18 cellular contexts compared by ENCODE assay signal in the genomic region with DNA sequence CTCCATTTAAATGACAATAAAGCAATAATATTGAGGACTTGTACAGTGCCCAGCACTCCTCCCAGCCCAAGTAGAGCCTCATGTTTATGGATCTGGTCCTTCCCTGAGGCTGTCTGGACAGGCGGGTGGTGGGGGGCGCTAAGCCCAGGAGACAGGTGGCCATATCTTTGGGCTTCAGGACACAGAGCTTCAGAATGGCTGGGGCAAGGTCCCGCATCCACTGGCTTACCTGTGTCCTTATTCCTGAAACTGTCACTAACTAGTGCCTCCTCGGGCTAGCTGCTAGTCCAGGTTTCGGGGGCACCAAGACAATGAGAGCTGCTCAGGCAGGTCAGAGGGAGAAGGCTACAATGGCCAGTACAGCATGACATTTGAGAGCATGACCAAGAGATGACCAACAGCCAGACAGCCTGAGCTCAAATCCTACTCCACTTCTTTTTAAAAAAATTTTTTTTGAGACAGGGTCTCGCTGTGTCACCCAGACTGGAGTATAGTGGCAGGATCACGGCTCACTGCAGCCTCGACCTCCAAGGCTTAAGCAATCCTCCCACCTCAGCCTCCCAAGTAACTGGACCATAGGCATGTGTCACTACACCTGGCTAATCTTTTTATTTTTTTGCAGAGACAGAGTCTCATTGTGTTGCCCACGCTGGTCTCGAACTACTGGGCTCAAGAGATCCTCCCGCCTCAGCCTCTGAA. TPM values are rescaled to one million over a fixed set of nuclear protein-coding genes. Genes with fewer than 3 reads are reported as not detected.
DNase-seq lines count a peak whose midpoint lies in the region; ATAC-seq and TF ChIP-seq lines count a peak whose summit lies in the region.
"Had no signal": no experiment of that assay in that cellular context is flagged by ENCODE, and none has a peak within 500 bp of the region (broad histone marks: within the 10 kb centered on the region; RNA-seq: fewer than 3 reads in every experiment).

No MANE protein-coding gene starts in this region.

- peak overlapping the region; percentile 34 for H3K27ac Mint-ChIP-seq in activated T-helper 2 cell treated with anti-CD3 and anti-CD28 coated beads, Interferon-gamma antibody, Interleukin-2, Interleukin-4, amounts not matched to agents 10 μg/mL and 5 μg/mL and 100 μg/mL, durations not matched to agents 14 hours and 24 hours and 36 hours
- H3K27ac Mint-ChIP-seq in glutamatergic neuron (ENCODE audit: unreplicated experiment), result peak overlapping the region; percentile 88
- H3K27ac Mint-ChIP-seq in stimulated activated memory B cell treated with anti-CD40 and anti-IgM and Interleukin-4, amounts not matched to agents 10 μg/mL and 1 μg/mL and 100 μg/mL, for 72 hours, result peak overlapping the region; percentile 21
- no peak overlapping the region for H3K27ac Mint-ChIP-seq in T-helper 2 cell treated with Interferon-gamma antibody and Interleukin-4, amounts not matched to agents 5 μg/mL and 100 μg/mL, for 36 hours

- no peaks in the 10 kb centered on the region for H3K9me3 Mint-ChIP-seq in activated T-helper 2 cell treated with anti-CD3 and anti-CD28 coated beads, Interferon-gamma antibody, Interleukin-2, Interleukin-4, amounts not matched to agents 10 μg/mL and 5 μg/mL and 100 μg/mL, durations not matched to agents 14 hours and 24 hours and 36 hours
- H3K9me3 Mint-ChIP-seq in glutamatergic neuron (ENCODE audit: unreplicated experiment), result peaks cover 35% of the 10 kb centered on the region
- no peaks in the 10 kb centered on the region for H3K9me3 Mint-ChIP-seq in stimulated activated memory B cell treated with anti-CD40 and anti-IgM and Interleukin-4, amounts not matched to agents 10 μg/mL and 1 μg/mL and 100 μg/mL, for 72 hours
- H3K9me3 Mint-ChIP-seq in T-helper 2 cell treated with Interferon-gamma antibody and Interleukin-4, amounts not matched to agents 5 μg/mL and 100 μg/mL, for 36 hours, result no peaks in the 10 kb centered on the region

- H3K4me1 ChIP-seq in heart right ventricle, result peaks cover 0 to 34% (median 15%) of the 10 kb centered on the region in 9 donors
- peaks cover 23% of the 10 kb centered on the region for H3K4me1 ChIP-seq in mucosa of descending colon (ENCODE audit: low read depth)
- H3K4me1 ChIP-seq: gastrocnemius medialis had no signal

- H3K9me3 ChIP-seq in heart right ventricle (no peaks in the 10 kb centered on the region), mucosa of descending colon (no peaks in the 10 kb centered on the region)
- H3K9me3 ChIP-seq: gastrocnemius medialis, tibial artery had no signal

- H3K4me3 ChIP-seq in heart right ventricle, result no peak overlapping the region
- no peak overlapping the region for H3K4me3 ChIP-seq in mucosa of descending colon
- H3K4me3 ChIP-seq: gastrocnemius medialis, tibial artery had no signal

- H3K4me3 Mint-ChIP-seq in activated T-helper 2 cell treated with anti-CD3 and anti-CD28 coated beads, Interferon-gamma antibody, Interleukin-2, Interleukin-4, amounts not matched to agents 10 μg/mL and 5 μg/mL and 100 μg/mL, durations not matched to agents 14 hours and 24 hours and 36 hours (ENCODE audit: low read depth), result no peak overlapping the region
- H3K4me3 Mint-ChIP-seq in glutamatergic neuron (ENCODE audit: unreplicated experiment), result peak overlapping the region; percentile 44
- H3K4me3 Mint-ChIP-seq in stimulated activated memory B cell treated with anti-CD40 and anti-IgM and Interleukin-4, amounts not matched to agents 10 μg/mL and 1 μg/mL and 100 μg/mL, for 72 hours, result no peak overlapping the region
- no peak overlapping the region for H3K4me3 Mint-ChIP-seq in T-helper 2 cell treated with Interferon-gamma antibody and Interleukin-4, amounts not matched to agents 5 μg/mL and 100 μg/mL, for 36 hours

- DNase-seq in left ventricle myocardium superior (peak; percentile 4), heart right ventricle (no peak), glutamatergic neuron (no peak), mucosa of descending colon (no peak), occipital lobe (lab: John Stamatoyannopoulos, UW) (no peak)
- DNase-seq in activated T-helper 2 cell treated with anti-CD3 and anti-CD28 coated beads, Interferon-gamma antibody, Interleukin-2, Interleukin-4, amounts not matched to agents 10 μg/mL and 5 μg/mL and 100 μg/mL, durations not matched to agents 14 hours and 24 hours and 36 hours (ENCODE audit: low spot score), result no peak
- no peak for DNase-seq in T-helper 2 cell treated with Interferon-gamma antibody and Interleukin-4, amounts not matched to agents 5 μg/mL and 100 μg/mL, for 36 hours (ENCODE audit: low spot score)
- DNase-seq: dermis blood vessel endothelial cell, gastrocnemius medialis, IMR-90, left colon, NCI-H82, OCI-M1, SHP77, tibial artery had no signal

- H3K4me1 Mint-ChIP-seq in activated T-helper 2 cell treated with anti-CD3 and anti-CD28 coated beads, Interferon-gamma antibody, Interleukin-2, Interleukin-4, amounts not matched to agents 10 μg/mL and 5 μg/mL and 100 μg/mL, durations not matched to agents 14 hours and 24 hours and 36 hours (ENCODE audit: low read depth), result peaks cover 46% of the 10 kb centered on the region
- H3K4me1 Mint-ChIP-seq in glutamatergic neuron (ENCODE audit: low read depth, unreplicated experiment), result peaks cover 46% of the 10 kb centered on the region
- H3K4me1 Mint-ChIP-seq in stimulated activated memory B cell treated with anti-CD40 and anti-IgM and Interleukin-4, amounts not matched to agents 10 μg/mL and 1 μg/mL and 100 μg/mL, for 72 hours, result peaks cover 32% of the 10 kb centered on the region
- peaks cover 41% of the 10 kb centered on the region for H3K4me1 Mint-ChIP-seq in T-helper 2 cell treated with Interferon-gamma antibody and Interleukin-4, amounts not matched to agents 5 μg/mL and 100 μg/mL, for 36 hours (ENCODE audit: low read depth)

- peaks cover 8% of the 10 kb centered on the region for H3K36me3 Mint-ChIP-seq in activated T-helper 2 cell treated with anti-CD3 and anti-CD28 coated beads, Interferon-gamma antibody, Interleukin-2, Interleukin-4, amounts not matched to agents 10 μg/mL and 5 μg/mL and 100 μg/mL, durations not matched to agents 14 hours and 24 hours and 36 hours (ENCODE audit: low read depth)
- H3K36me3 Mint-ChIP-seq in glutamatergic neuron (ENCODE audit: unreplicated experiment), result peaks cover 5% of the 10 kb centered on the region
- H3K36me3 Mint-ChIP-seq in stimulated activated memory B cell treated with anti-CD40 and anti-IgM and Interleukin-4, amounts not matched to agents 10 μg/mL and 1 μg/mL and 100 μg/mL, for 72 hours, result no peaks in the 10 kb centered on the region
- peaks cover 15% of the 10 kb centered on the region for H3K36me3 Mint-ChIP-seq in T-helper 2 cell treated with Interferon-gamma antibody and Interleukin-4, amounts not matched to agents 5 μg/mL and 100 μg/mL, for 36 hours (ENCODE audit: low read depth)

- H3K36me3 ChIP-seq in heart right ventricle (no peaks in the 10 kb centered on the region), mucosa of descending colon (ENCODE audit: low read depth) (no peaks in the 10 kb centered on the region)
- H3K36me3 ChIP-seq: gastrocnemius medialis, tibial artery had no signal

- ATAC-seq in left ventricle myocardium superior (no peak), heart right ventricle (no peak), mucosa of descending colon (no peak)
- no peak for ATAC-seq in stimulated activated memory B cell treated with anti-CD40 and anti-IgM and Interleukin-4, amounts not matched to agents 10 μg/mL and 1 μg/mL and 100 μg/mL, for 72 hours
- ATAC-seq: gastrocnemius medialis, left colon had no signal

- no peak overlapping the region for H3K27ac ChIP-seq in heart right ventricle
- H3K27ac ChIP-seq: gastrocnemius medialis, HL-60, tibial artery, VCaP had no signal

- 93 to 94% methylated on average over 11 of the region's 11 CpGs for WGBS in heart right ventricle, 2 donors

- H3K27me3 Mint-ChIP-seq in activated T-helper 2 cell treated with anti-CD3 and anti-CD28 coated beads, Interferon-gamma antibody, Interleukin-2, Interleukin-4, amounts not matched to agents 10 μg/mL and 5 μg/mL and 100 μg/mL, durations not matched to agents 14 hours and 24 hours and 36 hours (ENCODE audit: low read depth), result no peaks in the 10 kb centered on the region
- peaks cover 34% of the 10 kb centered on the region for H3K27me3 Mint-ChIP-seq in glutamatergic neuron (ENCODE audit: unreplicated experiment)
- no peaks in the 10 kb centered on the region for H3K27me3 Mint-ChIP-seq in stimulated activated memory B cell treated with anti-CD40 and anti-IgM and Interleukin-4, amounts not matched to agents 10 μg/mL and 1 μg/mL and 100 μg/mL, for 72 hours
- no peaks in the 10 kb centered on the region for H3K27me3 Mint-ChIP-seq in T-helper 2 cell treated with Interferon-gamma antibody and Interleukin-4, amounts not matched to agents 5 μg/mL and 100 μg/mL, for 36 hours (ENCODE audit: low read depth)

- intact Hi-C loops in left ventricle myocardium superior (cut with micrococcal nuclease), result no loop called here
- intact Hi-C loops in heart right ventricle (cut with DNase I), result no loop called here
- intact Hi-C loops in activated T-helper 2 cell treated with anti-CD3 and anti-CD28 coated beads, Interferon-gamma antibody, Interleukin-2, Interleukin-4, amounts not matched to agents 10 μg/mL and 5 μg/mL and 100 μg/mL, durations not matched to agents 14 hours and 24 hours and 36 hours (cut with micrococcal nuclease), result no loop called here
- intact Hi-C loops in mucosa of descending colon (cut with DNase I, micrococcal nuclease), result no loop called here

- peaks cover 0 to 12% (median 0%) of the 10 kb centered on the region in 7 donors for H3K27me3 ChIP-seq in heart right ventricle
- H3K27me3 ChIP-seq: gastrocnemius medialis had no signal

- TF ChIP-seq CTCF in heart right ventricle (IDR thresholded peaks at IDR 0.05) (no peak), glutamatergic neuron (IDR thresholded peaks at IDR 0.05; ENCODE audit: partially characterized antibody, unreplicated experiment) (no peak), mucosa of descending colon (IDR thresholded peaks at IDR 0.05) (no peak)

RNA-seq across cellular contexts. Expression of a gene that starts 43.1 kb away (rescaled TPM):
- 5.2 TPM for total RNA-seq in left ventricle myocardium superior
- 10 to 100 TPM in 1 of 10 donors, 1 to 10 TPM in 9; 4.4 to 10.1 (median 6.0) TPM for total RNA-seq in heart right ventricle
- 1 to 10 TPM; 1.5 to 4.6 TPM for polyA plus RNA-seq in heart right ventricle
- total RNA-seq in activated T-helper 2 cell treated with anti-CD3 and anti-CD28 coated beads, Interferon-gamma antibody, Interleukin-2, Interleukin-4, amounts not matched to agents 10 μg/mL and 5 μg/mL and 100 μg/mL, durations not matched to agents 14 hours and 24 hours and 36 hours, result 13.2 and 14.2 TPM in 2 replicates
- 106 TPM for total RNA-seq in glutamatergic neuron (ENCODE audit: unreplicated experiment)
- total RNA-seq in mucosa of descending colon, result 10 to 100 TPM; 46.1 to 75.3 (median 55.1) TPM
- 12.2 TPM for total RNA-seq in occipital lobe
